ENCODE assay signal across 8 cellular contexts in the genomic region with DNA sequence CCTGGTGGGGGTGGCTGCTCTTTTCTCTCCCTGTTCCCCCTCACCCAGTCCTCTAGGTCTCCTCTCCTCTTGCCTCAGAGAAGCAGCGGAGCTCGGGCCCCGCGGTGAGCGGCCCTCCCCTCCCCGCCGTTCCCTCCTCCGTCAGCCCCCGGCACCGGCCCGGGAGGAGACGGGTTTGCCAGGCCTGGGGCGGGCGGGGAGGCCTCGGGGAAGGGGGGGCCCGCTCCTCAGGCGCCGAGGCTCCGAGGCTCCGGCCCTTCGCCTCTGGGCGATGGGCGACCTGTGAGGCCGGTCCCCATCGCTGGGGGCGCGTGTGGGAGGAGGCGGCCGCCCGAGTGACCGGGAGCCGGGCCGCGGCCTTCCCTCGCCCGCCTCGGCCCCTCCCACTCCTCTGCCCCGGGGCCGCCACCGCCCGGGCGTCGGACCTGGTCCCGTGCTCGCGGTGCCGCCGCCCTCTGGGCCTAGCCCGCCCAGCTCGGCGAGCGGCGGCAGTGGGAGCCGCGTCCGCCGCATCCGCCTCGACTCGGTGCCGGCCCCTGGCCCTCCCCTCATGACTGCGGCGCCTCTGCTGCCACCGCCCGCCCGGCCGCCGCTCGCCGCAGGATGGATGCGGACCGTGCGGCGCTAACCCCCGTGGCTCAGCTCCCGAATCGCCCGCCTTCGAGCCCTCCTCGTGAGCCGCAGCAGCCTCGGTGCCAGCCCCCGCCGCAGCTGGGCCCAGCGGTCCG. TPM values are rescaled to one million over a fixed set of nuclear protein-coding genes. Genes with fewer than 3 reads are reported as not detected.
DNase-seq lines count a peak whose midpoint lies in the region; ATAC-seq and TF ChIP-seq lines count a peak whose summit lies in the region.

No MANE protein-coding gene starts in this region.

- 0 to 1% methylated on average over 86 of the region's 86 CpGs for WGBS in sigmoid colon, 2 donors

- TF ChIP-seq POLR2A in Peyer's patch (IDR thresholded peaks at IDR 0.05) (peak; percentile 3 to 62), sigmoid colon (IDR thresholded peaks at IDR 0.05) (no peak)

- TF ChIP-seq CTCF in Peyer's patch (IDR thresholded peaks at IDR 0.05) (peak in 2 of 6 experiments; percentile 10 to 32), sigmoid colon (IDR thresholded peaks at IDR 0.05) (no peak)

- intact Hi-C loops in sigmoid colon (cut with DNase I) = loop anchor here (2.0 to 5.0 kb wide), 4 partner anchors 64 to 839 kb away; partner anchors contain the start of genes ERC1, FBXL14 and RAD52

- no peak for TF ChIP-seq EP300 in sigmoid colon (IDR thresholded peaks at IDR 0.05)

- H3K27ac ChIP-seq in Peyer's patch (peak overlapping the region; percentile 95 to 99 (median 96)), sigmoid colon (peak overlapping the region; percentile 97 to 99 (median 99))

- peak overlapping the region; percentile 70 to 94 (median 80) for H3K4me3 ChIP-seq in Peyer's patch
- peak overlapping the region; percentile 87 to 97 (median 93) for H3K4me3 ChIP-seq in sigmoid colon

- ATAC-seq in GM18502 (IDR thresholded peaks at IDR 0.05; ENCODE audit: poor library complexity, unreplicated experiment) = peak; percentile 31
- peak; percentile 21 for ATAC-seq in HG02973 (IDR thresholded peaks at IDR 0.05; ENCODE audit: unreplicated experiment)

- H3K4me1 ChIP-seq in Peyer's patch = peaks cover 0 to 33% (median 6%) of the 10 kb centered on the region in 4 donors
- peaks cover 0 to 49% (median 37%) of the 10 kb centered on the region in 4 donors for H3K4me1 ChIP-seq in sigmoid colon

- H3K36me3 ChIP-seq in Peyer's patch (no peaks in the 10 kb centered on the region), sigmoid colon (no peaks in the 10 kb centered on the region)

- DNase-seq in AG08395 (ENCODE audit: low spot score) = peak; percentile 50
- peak; percentile 45 to 88 (median 79) for DNase-seq in Peyer's patch
- DNase-seq in anterior cingulate cortex (lab: John Stamatoyannopoulos, UW) = peak in 34 of 58 donors; percentile 20 to 87 (median 62)
- DNase-seq in hepatic stellate cell (ENCODE audit: low spot score) = peak; percentile 65
- DNase-seq in sigmoid colon = no peak
- no peak for DNase-seq in Kasumi-1 (lab: John Stamatoyannopoulos, UW)

- H3K9me3 ChIP-seq in Peyer's patch = no peaks in the 10 kb centered on the region
- H3K9me3 ChIP-seq in sigmoid colon = no peaks in the 10 kb centered on the region

- H3K27me3 ChIP-seq in Peyer's patch (no peaks in the 10 kb centered on the region), sigmoid colon (no peaks in the 10 kb centered on the region)

RNA-seq across cellular contexts. Expression of gene WNK1, which starts 0.5 kb away (rescaled TPM):
- total RNA-seq in Peyer's patch (100 to 1,000 TPM in 3 of 4 donors, 10 to 100 TPM in 1; 83.2 to 198 (median 144) TPM), sigmoid colon (100 to 1,000 TPM in 1 of 4 donors, 10 to 100 TPM in 3; 73.6 to 146 (median 84.8) TPM)
- 10 to 100 TPM; 13.2 to 39.8 (median 17.1) TPM for polyA plus RNA-seq in sigmoid colon

Comparison
In these comparisons a context has a peak if more than half of its experiments do, and no peak if none do; other contexts are left out.
1. DNase-seq: peak in AG08395 (single experiment), Peyer's patch (3 of 3), anterior cingulate cortex (34 of 58) and hepatic stellate cell (single experiment); none in sigmoid colon (single experiment) and Kasumi-1 (0 of 2).
2. POLR2A ChIP-seq: peak in Peyer's patch (2 of 2); none in sigmoid colon (0 of 2).